Comparison of ENCODE assay signal across 16 cellular contexts in genomic region chr3:158369279-158369678, GRCh38.
"Had no signal": no experiment of that assay in that cellular context is flagged by ENCODE, and none has a peak within 500 bp of the region (broad histone marks: within the 10 kb centered on the region; RNA-seq: fewer than 3 reads in every experiment).

No MANE protein-coding gene starts in this region.

- ATAC-seq: activated CD8-positive, alpha-beta memory T cell treated with anti-CD3 and anti-CD28 coated beads, Interleukin-2, amount 10 ng/mL, durations not matched to agents 7 days and 5 days; esophagus mucosa; mucosa of descending colon; naive thymus-derived CD8-positive, alpha-beta T cell; stimulated activated effector memory CD8-positive, alpha-beta T cell treated with anti-CD3 and anti-CD28 coated beads, Interleukin-12 subunit alpha, Interleukin-12 subunit beta, amount 100 ng/mL, for 72 hours; upper lobe of right lung had no signal

- DNase-seq: activated CD4-positive, alpha-beta memory T cell treated with anti-CD3 and anti-CD28 coated beads for 36 hours; activated CD8-positive, alpha-beta memory T cell treated with anti-CD3 and anti-CD28 coated beads, Interleukin-2, amount 10 ng/mL, durations not matched to agents 7 days and 5 days; activated naive CD4-positive, alpha-beta T cell treated with anti-CD3 and anti-CD28 coated beads, Interleukin-2, amount 50 U/mL, for 16 hours; activated T-cell treated with anti-CD3 and anti-CD28 coated beads, Interleukin-2, amount 50 U/mL, for 24 hours; hypothalamus; kidney; left ventricle myocardium inferior; mucosa of descending colon; naive thymus-derived CD8-positive, alpha-beta T cell; stimulated activated CD4-positive, alpha-beta T cell treated with anti-CD3 and anti-CD28 coated beads, Interleukin-12 subunit alpha, Interleukin-12 subunit beta, amount 100 ng/mL, for 4 hours; upper lobe of right lung; WERI-Rb-1 had no signal

- FAIRE-seq: astrocyte, colon had no signal
